ENCODE assay signal across 29 cellular contexts in genomic region chr11:66240781-66241136, GRCh38. TPM values are rescaled to one million over a fixed set of nuclear protein-coding genes. Genes with fewer than 3 reads are reported as not detected.
A peak's percentile ranks its signal among the peaks of the same experiment; 100 is the strongest.
DNase-seq lines count a peak whose midpoint lies in the region; ATAC-seq and TF ChIP-seq lines count a peak whose summit lies in the region.
"Had no signal": no experiment of that assay in that cellular context is flagged by ENCODE, and none has a peak within 500 bp of the region (broad histone marks: within the 10 kb centered on the region; RNA-seq: fewer than 3 reads in every experiment).

No MANE protein-coding gene starts in this region.

- no peak for ATAC-seq in activated naive CD4-positive, alpha-beta T cell treated with anti-CD3 and anti-CD28 coated beads, Interleukin-2, amount 50 U/mL, for 72 hours
- ATAC-seq in naive thymus-derived CD4-positive, alpha-beta T cell = no peak
- ATAC-seq in HG02885 (IDR thresholded peaks at IDR 0.05; ENCODE audit: poor library complexity, unreplicated experiment) = no peak
- ATAC-seq: A549, GM12878, HCT116, pancreas, right cardiac atrium had no signal

- no peak overlapping the region for H3K4me3 ChIP-seq in naive thymus-derived CD4-positive, alpha-beta T cell (ENCODE audit: low read length)
- H3K4me3 ChIP-seq in thymus (ENCODE audit: low read length) = no peak overlapping the region
- no peak overlapping the region for H3K4me3 ChIP-seq in tibial artery
- H3K4me3 ChIP-seq: A549, adrenal gland, coronary artery, esophagus squamous epithelium, GM12878, pancreas, upper lobe of left lung had no signal

- no peaks in the 10 kb centered on the region for H3K9me3 Mint-ChIP-seq in activated naive CD4-positive, alpha-beta T cell treated with anti-CD3 and anti-CD28 coated beads, Interleukin-2, amount 50 U/mL, for 72 hours
- no peaks in the 10 kb centered on the region for H3K9me3 Mint-ChIP-seq in naive thymus-derived CD4-positive, alpha-beta T cell
- H3K9me3 Mint-ChIP-seq: activated CD4-positive, alpha-beta T cell treated with anti-CD3 and anti-CD28 coated beads, Interleukin-2, amount 10 ng/mL, durations not matched to agents 24 days and 14 days; activated T-helper 2 cell treated with anti-CD3 and anti-CD28 coated beads, Interferon-gamma antibody, Interleukin-2, Interleukin-4, amounts not matched to agents 10 μg/mL and 5 μg/mL and 100 μg/mL, durations not matched to agents 14 hours and 24 hours and 36 hours; immature natural killer cell; naive B cell; T-helper 1 cell treated with Interleukin-12 subunit alpha and Interleukin-12 subunit beta and Interleukin-4 antibody, amounts not matched to agents 30 μg/mL and 1 μg/mL, for 36 hours had no signal

- H3K4me1 ChIP-seq in naive thymus-derived CD4-positive, alpha-beta T cell (ENCODE audit: control insufficient read depth in 2 of 2, insufficient read depth in 2 of 2, low read length in 2 of 2) = no peaks in the 10 kb centered on the region
- H3K4me1 ChIP-seq in thymus (ENCODE audit: control insufficient read depth, insufficient read depth, low read length) (peaks cover 58% of the 10 kb centered on the region), tibial artery (no peaks in the 10 kb centered on the region)
- H3K4me1 ChIP-seq: A549, adrenal gland, BE2C, esophagus squamous epithelium, pancreas, upper lobe of left lung had no signal

- H3K27ac ChIP-seq in VCaP = peak overlapping the region; percentile 4; the same call in 1 of the 2 replicates
- H3K27ac ChIP-seq in naive thymus-derived CD4-positive, alpha-beta T cell (ENCODE audit: low read depth, low read length) = peak overlapping the region; percentile 35
- peak overlapping the region; percentile 19 for H3K27ac ChIP-seq in thymus (ENCODE audit: low read depth)
- no peak overlapping the region for H3K27ac ChIP-seq in tibial artery
- H3K27ac ChIP-seq: A549, adrenal gland, coronary artery, esophagus squamous epithelium, pancreas, upper lobe of left lung had no signal

- H3K36me3 Mint-ChIP-seq in activated naive CD4-positive, alpha-beta T cell treated with anti-CD3 and anti-CD28 coated beads, Interleukin-2, amount 50 U/mL, for 72 hours = no peaks in the 10 kb centered on the region
- peaks cover 2 to 34% (median 10%) of the 10 kb centered on the region in 5 donors for H3K36me3 Mint-ChIP-seq in naive thymus-derived CD4-positive, alpha-beta T cell

- no peaks in the 10 kb centered on the region for H3K27me3 Mint-ChIP-seq in naive thymus-derived CD4-positive, alpha-beta T cell
- H3K27me3 Mint-ChIP-seq: activated CD4-positive, alpha-beta T cell treated with anti-CD3 and anti-CD28 coated beads, Interleukin-2, amount 10 ng/mL, durations not matched to agents 24 days and 14 days; naive B cell had no signal

- H3K27me3 ChIP-seq in naive thymus-derived CD4-positive, alpha-beta T cell (ENCODE audit: control insufficient read depth in 2 of 2, insufficient read depth in 2 of 2, low read length in 2 of 2) = no peaks in the 10 kb centered on the region
- no peaks in the 10 kb centered on the region for H3K27me3 ChIP-seq in thymus (ENCODE audit: control insufficient read depth, insufficient read depth)
- H3K27me3 ChIP-seq in tibial artery = no peaks in the 10 kb centered on the region
- H3K27me3 ChIP-seq: adrenal gland, BE2C, esophagus squamous epithelium, pancreas, upper lobe of left lung had no signal

- 89% methylated on average over 9 of the region's 9 CpGs for WGBS in thymus

- H3K27ac Mint-ChIP-seq in activated naive CD4-positive, alpha-beta T cell treated with anti-CD3 and anti-CD28 coated beads, Interleukin-2, amount 50 U/mL, for 72 hours = peak overlapping the region; percentile 69 to 86
- H3K27ac Mint-ChIP-seq in naive thymus-derived CD4-positive, alpha-beta T cell = peak overlapping the region in 6 of 9 donors; percentile 55 to 83 (median 68)
- H3K27ac Mint-ChIP-seq: activated CD4-positive, alpha-beta T cell treated with anti-CD3 and anti-CD28 coated beads, Interleukin-2, amount 10 ng/mL, durations not matched to agents 24 days and 14 days; activated T-helper 2 cell treated with anti-CD3 and anti-CD28 coated beads, Interferon-gamma antibody, Interleukin-2, Interleukin-4, amounts not matched to agents 10 μg/mL and 5 μg/mL and 100 μg/mL, durations not matched to agents 14 hours and 24 hours and 36 hours; T-helper 1 cell treated with Interleukin-12 subunit alpha and Interleukin-12 subunit beta and Interleukin-4 antibody, amounts not matched to agents 30 μg/mL and 1 μg/mL, for 36 hours had no signal

- POLR2A ChIA-PET in naive thymus-derived CD4-positive, alpha-beta T cell (lab: Charles Lee) = interaction anchor here (0.9 to 1.3 kb wide), 2 partner anchors 15 to 20 kb away, joined by 3 to 4 read pairs; no protein-coding TSS in a partner anchor

- H3K4me1 Mint-ChIP-seq in naive thymus-derived CD4-positive, alpha-beta T cell = peaks cover 0 to 14% (median 5%) of the 10 kb centered on the region in 7 donors

- TF ChIP-seq CTCF in VCaP (conservative IDR thresholded peaks at IDR 0.05) = no peak
- no peak for TF ChIP-seq CTCF in tibial artery (IDR thresholded peaks at IDR 0.05)

- CTCF ChIA-PET in naive thymus-derived CD4-positive, alpha-beta T cell (lab: Charles Lee) = interaction anchor here (1.2 kb wide), 1 partner anchor 18 kb away, joined by 3 read pairs; no protein-coding TSS in a partner anchor

- no peak for DNase-seq in activated naive CD4-positive, alpha-beta T cell treated with anti-CD3 and anti-CD28 coated beads, Interleukin-2, amount 50 U/mL, for 72 hours (ENCODE audit: low spot score in 2 of 2)
- DNase-seq in activated naive CD4-positive, alpha-beta T cell treated with anti-CD3 and anti-CD28 coated beads, Interleukin-2, amount 50 U/mL, for 16 hours = no peak
- no peak for DNase-seq in naive thymus-derived CD4-positive, alpha-beta T cell
- no peak for DNase-seq in NCI-H187 (lab: John Stamatoyannopoulos, UW)
- DNase-seq in tibial artery = no peak
- DNase-seq: activated CD4-positive, alpha-beta T cell treated with anti-CD3 and anti-CD28 coated beads, Interleukin-2, amount 10 ng/mL, durations not matched to agents 24 days and 14 days; adrenal gland; BE2C; Calu3; esophagus squamous epithelium; hippocampal formation; immature natural killer cell; mesenchymal stem cell; naive B cell; NCI-H1048; NCI-H1930; NCI-H526 treated with DMSO at 0.1 percent for 48 hours; pancreas; upper lobe of left lung had no signal

- H3K36me3 ChIP-seq in naive thymus-derived CD4-positive, alpha-beta T cell (ENCODE audit: control insufficient read depth in 2 of 3, insufficient read depth in 3 of 3, low read length in 3 of 3) = peaks cover 11 to 89% (median 36%) of the 10 kb centered on the region in 3 experiments
- H3K36me3 ChIP-seq in thymus (ENCODE audit: control insufficient read depth, insufficient read depth) (peaks cover 18% of the 10 kb centered on the region), tibial artery (peaks cover 34 to 100% (median 83%) of the 10 kb centered on the region in 3 donors)

- intact Hi-C loops in naive thymus-derived CD4-positive, alpha-beta T cell (cut with micrococcal nuclease) = no loop called here
- intact Hi-C loops in tibial artery (cut with DNase I; ENCODE audit: low total_unique reads) = no loop called here

- no peaks in the 10 kb centered on the region for H3K9me3 ChIP-seq in naive thymus-derived CD4-positive, alpha-beta T cell (ENCODE audit: control insufficient read depth in 2 of 3, low read length in 3 of 3)
- H3K9me3 ChIP-seq in thymus (ENCODE audit: control insufficient read depth) (no peaks in the 10 kb centered on the region), tibial artery (no peaks in the 10 kb centered on the region)
- H3K9me3 ChIP-seq: A549, adrenal gland, BE2C, esophagus squamous epithelium, pancreas, upper lobe of left lung had no signal

- peak overlapping the region in 1 of 10 donors; percentile 40 for H3K4me3 Mint-ChIP-seq in naive thymus-derived CD4-positive, alpha-beta T cell
- H3K4me3 Mint-ChIP-seq: activated CD4-positive, alpha-beta T cell treated with anti-CD3 and anti-CD28 coated beads, Interleukin-2, amount 10 ng/mL, durations not matched to agents 24 days and 14 days; immature natural killer cell; naive B cell; T-helper 1 cell treated with Interleukin-12 subunit alpha and Interleukin-12 subunit beta and Interleukin-4 antibody, amounts not matched to agents 30 μg/mL and 1 μg/mL, for 36 hours had no signal

RNA-seq across cellular contexts. Expression of gene KLC2, which starts 16.7 kb away (rescaled TPM):
- 10 to 100 TPM; 26.0 to 69.7 TPM for total RNA-seq in activated naive CD4-positive, alpha-beta T cell treated with anti-CD3 and anti-CD28 coated beads, Interleukin-2, amount 50 U/mL, for 72 hours
- total RNA-seq in naive thymus-derived CD4-positive, alpha-beta T cell = 10 to 100 TPM; 26.7 to 53.6 (median 41.5) TPM
- polyA plus RNA-seq in naive thymus-derived CD4-positive, alpha-beta T cell = 1 to 10 TPM; 5.5 to 7.6 TPM
- 36.5 TPM for polyA plus RNA-seq in thymus

RNA-seq across cellular contexts. Expression of gene RAB1B, which starts 27.7 kb away (rescaled TPM):
- total RNA-seq in activated naive CD4-positive, alpha-beta T cell treated with anti-CD3 and anti-CD28 coated beads, Interleukin-2, amount 50 U/mL, for 72 hours = 100 to 1,000 TPM; 138 to 153 TPM
- total RNA-seq in naive thymus-derived CD4-positive, alpha-beta T cell = 100 to 1,000 TPM in 1 of 5 experiments, 10 to 100 TPM in 4; 60.6 to 151 (median 70.7) TPM
- polyA plus RNA-seq in naive thymus-derived CD4-positive, alpha-beta T cell = 10 to 100 TPM; 11.3 to 13.5 TPM
- 105 TPM for polyA plus RNA-seq in thymus

RNA-seq across cellular contexts. Expression of gene CNIH2, which starts 37.2 kb away (rescaled TPM):
- 1 to 10 TPM; 1.7 to 4.5 TPM for total RNA-seq in activated naive CD4-positive, alpha-beta T cell treated with anti-CD3 and anti-CD28 coated beads, Interleukin-2, amount 50 U/mL, for 72 hours
- 10 to 100 TPM in 1 of 5 experiments, 1 to 10 TPM in 4; 1.3 to 12.3 (median 2.9) TPM for total RNA-seq in naive thymus-derived CD4-positive, alpha-beta T cell
- not detected for polyA plus RNA-seq in naive thymus-derived CD4-positive, alpha-beta T cell
- 1.6 TPM for polyA plus RNA-seq in thymus
- polyA plus RNA-seq: immature natural killer cell had no signal

RNA-seq across cellular contexts. Expression of gene YIF1A, which starts 48.2 kb away (rescaled TPM):
- 10 to 100 TPM; 45.9 to 55.4 TPM for total RNA-seq in activated naive CD4-positive, alpha-beta T cell treated with anti-CD3 and anti-CD28 coated beads, Interleukin-2, amount 50 U/mL, for 72 hours
- total RNA-seq in naive thymus-derived CD4-positive, alpha-beta T cell = 10 to 100 TPM; 25.0 to 66.2 (median 33.3) TPM
- 10 to 100 TPM; 49.3 to 49.5 TPM for polyA plus RNA-seq in naive thymus-derived CD4-positive, alpha-beta T cell
- 57.3 TPM for polyA plus RNA-seq in thymus

RNA-seq across cellular contexts. Expression of gene TMEM151A, which starts 50.9 kb away (rescaled TPM):
- not detected for total RNA-seq in activated naive CD4-positive, alpha-beta T cell treated with anti-CD3 and anti-CD28 coated beads, Interleukin-2, amount 50 U/mL, for 72 hours
- total RNA-seq in naive thymus-derived CD4-positive, alpha-beta T cell = under 1 TPM in 2 of 5 experiments, not detected in 3; 0.11 to 0.29 TPM
- polyA plus RNA-seq in naive thymus-derived CD4-positive, alpha-beta T cell = not detected
- 0.02 TPM for polyA plus RNA-seq in thymus
- total RNA-seq: activated CD4-positive, alpha-beta T cell treated with anti-CD3 and anti-CD28 coated beads, Interleukin-2, amount 10 ng/mL, durations not matched to agents 24 days and 14 days; activated T-helper 2 cell treated with anti-CD3 and anti-CD28 coated beads, Interferon-gamma antibody, Interleukin-2, Interleukin-4, amounts not matched to agents 10 μg/mL and 5 μg/mL and 100 μg/mL, durations not matched to agents 14 hours and 24 hours and 36 hours; esophagus squamous epithelium; GM12878 had no signal
- polyA plus RNA-seq: GM12878, immature natural killer cell had no signal

Comparison
In these comparisons a context has a peak if more than half of its experiments do, and no peak if none do; other contexts are left out.
1. H3K27ac ChIP-seq: peak in VCaP (single experiment), naive thymus-derived CD4-positive, alpha-beta T cell (single experiment) and thymus (single experiment); none in tibial artery (0 of 2).